In the genomic region with DNA sequence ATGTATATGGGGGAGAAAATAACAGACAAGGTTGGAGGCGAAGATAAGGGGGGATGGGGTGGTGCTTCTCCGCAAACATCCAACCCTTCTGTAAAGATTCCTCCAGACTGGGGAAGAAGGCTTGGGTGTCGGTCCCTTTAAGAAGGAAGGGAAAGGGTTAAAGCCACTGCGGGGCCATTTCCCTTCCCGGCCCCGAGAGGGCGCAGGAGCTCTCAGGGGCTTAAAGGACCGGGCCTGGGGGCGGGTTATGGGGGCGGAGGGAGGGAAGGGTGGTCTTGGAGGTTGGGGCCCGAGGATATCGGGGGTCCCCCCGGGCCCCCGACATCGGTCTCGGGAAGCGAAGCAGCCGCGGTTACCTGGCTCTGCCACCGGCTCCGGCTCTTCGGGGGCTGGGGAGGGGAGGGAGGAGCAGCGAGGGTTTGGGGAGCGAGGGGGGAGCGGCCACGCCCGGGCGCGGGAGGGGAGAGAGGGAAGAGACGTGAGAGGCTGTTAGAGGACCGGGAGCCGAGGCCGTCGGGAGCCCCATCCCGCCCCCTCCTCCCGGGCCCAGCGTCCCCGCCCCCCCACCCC, we compare ENCODE assay signal across 8 cellular contexts. TPM values are rescaled to one million over a fixed set of nuclear protein-coding genes. Genes with fewer than 3 reads are reported as not detected.
DNase-seq lines count a peak whose midpoint lies in the region; ATAC-seq and TF ChIP-seq lines count a peak whose summit lies in the region.

No MANE protein-coding gene starts in this region.

- peak overlapping the region; percentile 68 for H3K4me3 ChIP-seq in iPS-15b (ENCODE audit: low read depth, low read length)

- H3K4me3 Mint-ChIP-seq in activated CD4-positive, alpha-beta T cell treated with anti-CD3 and anti-CD28 coated beads for 36 hours: no peak overlapping the region

- H3K9me3 ChIP-seq in iPS-15b (ENCODE audit: control insufficient read depth, insufficient read depth, low read length): no peaks in the 10 kb centered on the region

- ATAC-seq in activated CD4-positive, alpha-beta T cell treated with anti-CD3 and anti-CD28 coated beads for 36 hours: peak; percentile 23
- ATAC-seq in HG02571 (IDR thresholded peaks at IDR 0.05; ENCODE audit: unreplicated experiment) (no peak), omental fat pad (ENCODE audit: low FRiP score) (no peak)

- no peaks in the 10 kb centered on the region for H3K9me3 Mint-ChIP-seq in activated CD4-positive, alpha-beta T cell treated with anti-CD3 and anti-CD28 coated beads for 36 hours (ENCODE audit: low read depth)

- peaks cover 2% of the 10 kb centered on the region for H3K4me1 Mint-ChIP-seq in activated CD4-positive, alpha-beta T cell treated with anti-CD3 and anti-CD28 coated beads for 36 hours

- H3K36me3 Mint-ChIP-seq in activated CD4-positive, alpha-beta T cell treated with anti-CD3 and anti-CD28 coated beads for 36 hours (ENCODE audit: low read depth): no peaks in the 10 kb centered on the region

- H3K36me3 ChIP-seq in iPS-15b (ENCODE audit: control insufficient read depth, insufficient read depth, low read length): peaks cover 6% of the 10 kb centered on the region

- TF ChIP-seq CTCF in LNCAP (IDR thresholded peaks at IDR 0.05) (peak; percentile 41), omental fat pad (IDR thresholded peaks at IDR 0.05) (no peak)

- H3K4me1 ChIP-seq in iPS-15b (ENCODE audit: control insufficient read depth, insufficient read depth, low read length): peaks cover 18% of the 10 kb centered on the region

- no peak overlapping the region for H3K9ac ChIP-seq in iPS-15b (ENCODE audit: low read depth, low read length)

- no peak overlapping the region for H3K27ac Mint-ChIP-seq in activated CD4-positive, alpha-beta T cell treated with anti-CD3 and anti-CD28 coated beads for 36 hours

- in situ Hi-C loops in G401 (cut with HindIII; ENCODE audit: low sequenced_read_pairs): no loop called here

- POLR2A ChIA-PET in activated CD4-positive, alpha-beta T cell treated with anti-CD3 and anti-CD28 coated beads for 36 hours (lab: Charles Lee): no interaction called here

- no peaks in the 10 kb centered on the region for H3K27me3 ChIP-seq in iPS-15b (ENCODE audit: control insufficient read depth, insufficient read depth, low read length)

- intact Hi-C loops in activated CD4-positive, alpha-beta T cell treated with anti-CD3 and anti-CD28 coated beads for 36 hours (cut with DNase I, micrococcal nuclease): loop anchor here (1.0 to 10.0 kb wide), 2 partner anchors 272 to 359 kb away; no protein-coding TSS in a partner anchor

- CTCF ChIA-PET in activated CD4-positive, alpha-beta T cell treated with anti-CD3 and anti-CD28 coated beads for 36 hours (lab: Charles Lee): interaction anchor here (0.6 to 1.2 kb wide), 3 partner anchors 14 to 570 kb away, joined by 3 to 5 read pairs (median 3); no protein-coding TSS in a partner anchor

- peak; percentile 59 for DNase-seq in activated CD4-positive, alpha-beta T cell treated with anti-CD3 and anti-CD28 coated beads for 36 hours
- no peak for DNase-seq in activated CD4-positive, alpha-beta T cell treated with anti-CD3 and anti-CD28 coated beads, Interleukin-2, amount 50 U/mL, for 4 hours
- DNase-seq in SKM-1 treated with dmso at 0.1 percent for 144 hours (lab: John Stamatoyannopoulos, UW; ENCODE audit: unreplicated experiment): peak; percentile 46
- DNase-seq in G401 (ENCODE audit: low spot score): no peak
- no peak for DNase-seq in omental fat pad (ENCODE audit: low spot score)

- peaks cover 23% of the 10 kb centered on the region for H3K27me3 Mint-ChIP-seq in activated CD4-positive, alpha-beta T cell treated with anti-CD3 and anti-CD28 coated beads for 36 hours

RNA-seq across cellular contexts. Expression of a gene that starts 2.8 kb away (rescaled TPM):
- total RNA-seq in activated CD4-positive, alpha-beta T cell treated with anti-CD3 and anti-CD28 coated beads for 36 hours: under 1 TPM; 0.47 to 0.50 TPM
- 423 and 463 TPM in 2 replicates for total RNA-seq in G401 (2014; rRNA removed; shearing (Covaris generic))
- 1 to 10 TPM in 3 of 4 donors, not detected in 1; 1.9 to 7.2 (median 4.3) TPM for total RNA-seq in omental fat pad

RNA-seq across cellular contexts. Expression of a gene that starts 11.4 kb away (rescaled TPM):
- under 1 TPM in 1 of 2 experiments, not detected in 1; 0.32 TPM for total RNA-seq in activated CD4-positive, alpha-beta T cell treated with anti-CD3 and anti-CD28 coated beads for 36 hours
- 13.5 and 25.2 TPM in 2 replicates for total RNA-seq in G401 (2014; rRNA removed; shearing (Covaris generic))
- not detected for total RNA-seq in omental fat pad

RNA-seq across cellular contexts. Expression of a gene that starts 20.2 kb away (rescaled TPM):
- under 1 TPM; 0.53 to 0.72 TPM for total RNA-seq in activated CD4-positive, alpha-beta T cell treated with anti-CD3 and anti-CD28 coated beads for 36 hours
- total RNA-seq in G401 (2014; rRNA removed; shearing (Covaris generic)): 25.2 and 37.7 TPM in 2 replicates
- under 1 TPM in 2 of 4 donors, not detected in 2; 0.65 to 0.69 TPM for total RNA-seq in omental fat pad

RNA-seq across cellular contexts. Expression of a gene that starts 28.7 kb away (rescaled TPM):
- total RNA-seq in activated CD4-positive, alpha-beta T cell treated with anti-CD3 and anti-CD28 coated beads for 36 hours: 10 to 100 TPM; 66.1 to 69.8 TPM
- total RNA-seq in G401 (2014; rRNA removed; shearing (Covaris generic)): 77.4 and 81.7 TPM in 2 replicates
- 100 to 1,000 TPM in 2 of 4 donors, 10 to 100 TPM in 2; 59.9 to 127 (median 107) TPM for total RNA-seq in omental fat pad

RNA-seq across cellular contexts. Expression of a gene that starts 33.9 kb away (rescaled TPM):
- total RNA-seq in activated CD4-positive, alpha-beta T cell treated with anti-CD3 and anti-CD28 coated beads for 36 hours: under 1 TPM in 1 of 2 experiments, not detected in 1; 0.37 TPM
- total RNA-seq in G401 (2014; rRNA removed; shearing (Covaris generic)): 0.85 and 1.2 TPM in 2 replicates
- total RNA-seq in omental fat pad: under 1 TPM in 1 of 4 donors, not detected in 3; 0.28 TPM

Comparison
In these comparisons a context has a peak if more than half of its experiments do, and no peak if none do; other contexts are left out.
1. DNase-seq: peak in activated CD4-positive, alpha-beta T cell treated with anti-CD3 and anti-CD28 coated beads for 36 hours (single experiment) and SKM-1 treated with dmso at 0.1 percent for 144 hours (single experiment); none in activated CD4-positive, alpha-beta T cell treated with anti-CD3 and anti-CD28 coated beads, Interleukin-2, amount 50 U/mL, for 4 hours (0 of 2), G401 (single experiment) and omental fat pad (single experiment).
2. RNA of a gene that starts 2.8 kb away (total RNA-seq): 423 to 463 TPM in G401; 1.9 to 7.2 TPM in omental fat pad and 0.47 to 0.50 TPM in activated CD4-positive, alpha-beta T cell treated with anti-CD3 and anti-CD28 coated beads for 36 hours; every median in the first group is over 10 times any median in the second.
3. RNA of a gene that starts 11.4 kb away (total RNA-seq): 13.5 to 25.2 TPM in G401; 0.32 TPM in activated CD4-positive, alpha-beta T cell treated with anti-CD3 and anti-CD28 coated beads for 36 hours and not detected in omental fat pad; every median in the first group is over 10 times any median in the second.
4. RNA of a gene that starts 20.2 kb away (total RNA-seq): 25.2 to 37.7 TPM in G401; 0.53 to 0.72 TPM in activated CD4-positive, alpha-beta T cell treated with anti-CD3 and anti-CD28 coated beads for 36 hours and 0.65 to 0.69 TPM in omental fat pad; every median in the first group is over 10 times any median in the second.